ENCODE assay signal across 32 cellular contexts in genomic region chr3:26340001-26340400, GRCh38.
"Had no signal": no experiment of that assay in that cellular context is flagged by ENCODE, and none has a peak within 500 bp of the region (broad histone marks: within the 10 kb centered on the region; RNA-seq: fewer than 3 reads in every experiment).

No MANE protein-coding gene starts in this region.

- ATAC-seq: activated CD8-positive, alpha-beta T cell treated with anti-CD3 and anti-CD28 coated beads for 36 hours; activated naive CD4-positive, alpha-beta T cell treated with anti-CD3 and anti-CD28 coated beads, Interleukin-2, amount 50 U/mL, for 72 hours; activated T-cell treated with anti-CD3 and anti-CD28 coated beads, Interleukin-2, amount 50 U/mL, for 72 hours; activated T-helper 17 cell treated with anti-CD3 and anti-CD28 coated beads, Interleukin-2, amount 50 U/mL, for 72 hours; T-helper 17 cell had no signal

- H3K9me3 ChIP-seq: adrenal gland, ascending aorta had no signal

- DNase-seq: activated B cell treated with CpG ODN at 0.5 μM for 24 hours; activated CD4-positive, alpha-beta memory T cell treated with anti-CD3 and anti-CD28 coated beads for 36 hours; activated CD4-positive, alpha-beta T cell treated with anti-CD3 and anti-CD28 coated beads for 4 hours; activated CD4-positive, alpha-beta T cell treated with anti-CD3 and anti-CD28 coated beads, Interleukin-2, amount 10 ng/mL, durations not matched to agents 24 days and 14 days; activated CD4-positive, alpha-beta T cell treated with anti-CD3 and anti-CD28 coated beads, Interleukin-2, amount 50 U/mL, for 1 hour; activated CD4-positive, alpha-beta T cell treated with anti-CD3 and anti-CD28 coated beads, Interleukin-2, amount 50 U/mL, for 4 hours; activated CD4-positive, CD25-positive, alpha-beta regulatory T cell treated with anti-CD3 and anti-CD28 coated beads, Interleukin-2, amount 50 U/mL, for 72 hours; activated CD8-positive, alpha-beta memory T cell treated with anti-CD3 and anti-CD28 coated beads, Interleukin-2, amount 50 U/mL, for 4 hours; activated CD8-positive, alpha-beta T cell treated with anti-CD3 and anti-CD28 coated beads for 36 hours; activated effector memory CD4-positive, alpha-beta T cell treated with anti-CD3 and anti-CD28 coated beads, Interleukin-2, amount 50 U/mL, for 16 hours; activated gamma-delta T cell treated with Interleukin-2 at 50 U/mL for 16 hours; activated naive CD4-positive, alpha-beta T cell; activated naive CD4-positive, alpha-beta T cell treated with anti-CD3 and anti-CD28 coated beads for 36 hours; activated naive CD4-positive, alpha-beta T cell treated with anti-CD3 and anti-CD28 coated beads, Interleukin-2, amount 50 U/mL, for 16 hours; activated naive CD8-positive, alpha-beta T cell treated with anti-CD3 and anti-CD28 coated beads for 36 hours; activated T-cell treated with anti-CD3 and anti-CD28 coated beads for 4 hours; activated T-cell treated with anti-CD3 and anti-CD28 coated beads, Interleukin-2, amount 50 U/mL, for 1 hour; activated T-cell treated with anti-CD3 and anti-CD28 coated beads, Interleukin-2, amount 50 U/mL, for 4 hours; activated T-cell treated with anti-CD3 and anti-CD28 coated beads, Interleukin-2, amount 50 U/mL, for 72 hours; adrenal gland; amniotic stem cell; caudate nucleus; T-cell; T-helper 17 cell had no signal

- H3K4me3 ChIP-seq: adrenal gland, ascending aorta, cardiac muscle cell had no signal

- H3K27ac Mint-ChIP-seq: activated B cell treated with CpG ODN at 0.5 μM for 24 hours; activated CD4-positive, alpha-beta memory T cell treated with anti-CD3 and anti-CD28 coated beads for 36 hours; activated CD4-positive, alpha-beta T cell treated with anti-CD3 and anti-CD28 coated beads, Interleukin-2, amount 10 ng/mL, durations not matched to agents 24 days and 14 days; activated CD8-positive, alpha-beta T cell treated with anti-CD3 and anti-CD28 coated beads for 36 hours; activated naive CD4-positive, alpha-beta T cell treated with anti-CD3 and anti-CD28 coated beads for 36 hours; activated naive CD4-positive, alpha-beta T cell treated with anti-CD3 and anti-CD28 coated beads, Interleukin-2, amount 50 U/mL, for 72 hours; activated naive CD8-positive, alpha-beta T cell treated with anti-CD3 and anti-CD28 coated beads for 36 hours; activated T-cell treated with anti-CD3 and anti-CD28 coated beads, Interleukin-2, amount 50 U/mL, for 72 hours; activated T-helper 1 cell treated with anti-CD3 and anti-CD28 coated beads, Interleukin-12 subunit alpha, Interleukin-12 subunit beta, Interleukin-2, Interleukin-4 antibody, amounts not matched to agents 30 ng/mL and 10 ng/mL and 1 ng/mL, durations not matched to agents 14 hours and 24 hours and 36 hours; activated T-helper 17 cell treated with anti-CD3 and anti-CD28 coated beads, Interleukin-2, amount 50 U/mL, for 72 hours; brain; T-cell; T-helper 17 cell had no signal

- H3K27ac ChIP-seq: adrenal gland, ascending aorta, cardiac muscle cell, VCaP had no signal

- H3K4me1 Mint-ChIP-seq: activated B cell treated with CpG ODN at 0.5 μM for 24 hours; activated CD4-positive, alpha-beta T cell treated with anti-CD3 and anti-CD28 coated beads, Interleukin-2, amount 10 ng/mL, durations not matched to agents 24 days and 14 days; activated naive CD8-positive, alpha-beta T cell treated with anti-CD3 and anti-CD28 coated beads for 36 hours; activated T-helper 17 cell treated with anti-CD3 and anti-CD28 coated beads, Interleukin-2, amount 50 U/mL, for 72 hours; brain; central memory CD8-positive, alpha-beta T cell; T-cell; T-helper 17 cell had no signal

- H3K9me3 Mint-ChIP-seq: activated CD4-positive, alpha-beta memory T cell treated with anti-CD3 and anti-CD28 coated beads for 36 hours; activated CD4-positive, alpha-beta T cell treated with anti-CD3 and anti-CD28 coated beads, Interleukin-2, amount 10 ng/mL, durations not matched to agents 24 days and 14 days; activated T-cell treated with anti-CD3 and anti-CD28 coated beads, Interleukin-2, amount 50 U/mL, for 4 hours; activated T-helper 1 cell treated with anti-CD3 and anti-CD28 coated beads, Interleukin-12 subunit alpha, Interleukin-12 subunit beta, Interleukin-2, Interleukin-4 antibody, amounts not matched to agents 30 ng/mL and 10 ng/mL and 1 ng/mL, durations not matched to agents 14 hours and 24 hours and 36 hours; activated T-helper 17 cell treated with anti-CD3 and anti-CD28 coated beads, Interleukin-2, amount 50 U/mL, for 72 hours; brain had no signal

- H3K27me3 ChIP-seq: adrenal gland, ascending aorta, cardiac muscle cell had no signal

- H3K4me3 Mint-ChIP-seq: activated B cell treated with CpG ODN at 0.5 μM for 24 hours; activated CD4-positive, alpha-beta memory T cell treated with anti-CD3 and anti-CD28 coated beads for 36 hours; activated CD4-positive, alpha-beta T cell treated with anti-CD3 and anti-CD28 coated beads, Interleukin-2, amount 10 ng/mL, durations not matched to agents 24 days and 14 days; activated CD8-positive, alpha-beta T cell treated with anti-CD3 and anti-CD28 coated beads for 36 hours; activated naive CD4-positive, alpha-beta T cell treated with anti-CD3 and anti-CD28 coated beads for 36 hours; activated naive CD8-positive, alpha-beta T cell treated with anti-CD3 and anti-CD28 coated beads for 36 hours; activated T-cell treated with anti-CD3 and anti-CD28 coated beads, Interleukin-2, amount 50 U/mL, for 4 hours; activated T-cell treated with anti-CD3 and anti-CD28 coated beads, Interleukin-2, amount 50 U/mL, for 72 hours; activated T-helper 1 cell treated with anti-CD3 and anti-CD28 coated beads, Interleukin-12 subunit alpha, Interleukin-12 subunit beta, Interleukin-2, Interleukin-4 antibody, amounts not matched to agents 30 ng/mL and 10 ng/mL and 1 ng/mL, durations not matched to agents 14 hours and 24 hours and 36 hours; activated T-helper 17 cell treated with anti-CD3 and anti-CD28 coated beads, Interleukin-2, amount 50 U/mL, for 72 hours; brain; central memory CD8-positive, alpha-beta T cell; T-cell; T-helper 17 cell had no signal

- H3K36me3 ChIP-seq: adrenal gland, ascending aorta, cardiac muscle cell had no signal

- H3K27me3 Mint-ChIP-seq: activated B cell treated with CpG ODN at 0.5 μM for 24 hours; activated CD4-positive, alpha-beta memory T cell treated with anti-CD3 and anti-CD28 coated beads for 36 hours; activated CD4-positive, alpha-beta T cell treated with anti-CD3 and anti-CD28 coated beads, Interleukin-2, amount 10 ng/mL, durations not matched to agents 24 days and 14 days; activated CD8-positive, alpha-beta T cell treated with anti-CD3 and anti-CD28 coated beads for 36 hours; activated naive CD8-positive, alpha-beta T cell treated with anti-CD3 and anti-CD28 coated beads for 36 hours; activated T-helper 17 cell treated with anti-CD3 and anti-CD28 coated beads, Interleukin-2, amount 50 U/mL, for 72 hours; central memory CD8-positive, alpha-beta T cell; T-cell; T-helper 17 cell had no signal

- H3K4me1 ChIP-seq: adrenal gland, ascending aorta had no signal
